In genomic region chr2:8447610-8448221, GRCh38 we compare ENCODE assay signal across 17 cellular contexts.
DNase-seq lines count a peak whose midpoint lies in the region; ATAC-seq and TF ChIP-seq lines count a peak whose summit lies in the region.
"Had no signal": no experiment of that assay in that cellular context is flagged by ENCODE, and none has a peak within 500 bp of the region (broad histone marks: within the 10 kb centered on the region; RNA-seq: fewer than 3 reads in every experiment).

No MANE protein-coding gene starts in this region.

- POLR2A ChIA-PET in BJ (lab: Charles Lee), result no interaction called here
- POLR2A ChIA-PET in IMR-90 (lab: Charles Lee; ENCODE audit: unreplicated experiment), result no interaction called here

- DNase-seq in BJ (ENCODE audit: low read depth) (peak; percentile 44), IMR-90 (peak; percentile 63), amniotic epithelial cell (ENCODE audit: low read depth) (peak; percentile 61), iris pigment epithelial cell (ENCODE audit: low read depth) (peak; percentile 1), NCI-H524 treated with DMSO at 0.1 percent for 48 hours (lab: John Stamatoyannopoulos, UW) (no peak)
- no peak for DNase-seq in activated effector memory CD4-positive, alpha-beta T cell treated with anti-CD3 and anti-CD28 coated beads, Interleukin-2, amount 50 U/mL, for 16 hours
- DNase-seq in activated T-cell treated with anti-CD3 and anti-CD28 coated beads, Interleukin-2, amount 50 U/mL, for 72 hours, result no peak
- DNase-seq: hippocampal formation, left ventricle myocardium superior, NCI-H1092 treated with DMSO at 0.1 percent for 48 hours, NCI-H524, nephron progenitor cell, SHP77 treated with DMSO at 0.1 percent for 48 hours had no signal

- H3K4me2 ChIP-seq in IMR-90 (ENCODE audit: low read depth, low read length), result no peak overlapping the region

- H3K27me3 Mint-ChIP-seq in activated T-cell treated with anti-CD3 and anti-CD28 coated beads, Interleukin-2, amount 50 U/mL, for 72 hours (ENCODE audit: low read depth), result peaks cover 7% of the 10 kb centered on the region
- H3K27me3 Mint-ChIP-seq: brain had no signal

- intact Hi-C loops in IMR-90 (cut with micrococcal nuclease), result no loop called here

- no peaks in the 10 kb centered on the region for H4K20me1 ChIP-seq in IMR-90 (ENCODE audit: insufficient read depth, low read length)

- no peak overlapping the region for H3K14ac ChIP-seq in IMR-90 (replicated peaks; ENCODE audit: low read depth, low read length)

- H3K79me1 ChIP-seq in IMR-90 (ENCODE audit: low read depth in 1 of 2, low read length in 2 of 2), result no peaks in the 10 kb centered on the region

- CTCF ChIA-PET in BJ (lab: Yijun Ruan, JAX), result no interaction called here
- CTCF ChIA-PET in IMR-90 (lab: Yijun Ruan, JAX), result interaction anchor here (0.7 to 0.9 kb wide), 2 partner anchors 98 to 376 kb away, joined by 3 to 4 read pairs; no protein-coding TSS in a partner anchor

- no peak for TF ChIP-seq RAD21 in IMR-90 (IDR thresholded peaks at IDR 0.05; ENCODE audit: low read length)

- no peak overlapping the region; the same call in 1 of the 2 replicates for H3K18ac ChIP-seq in IMR-90 (ENCODE audit: low read depth, low read length)

- H3K4me3 ChIP-seq in BJ (ENCODE audit: low read depth, low read length) (no peak overlapping the region), IMR-90 (ENCODE audit: insufficient read depth, low read depth, low read length) (no peak overlapping the region)
- H3K4me3 ChIP-seq: HAP-1 had no signal

- no peak overlapping the region for H4K5ac ChIP-seq in IMR-90 (ENCODE audit: low read depth, low read length)

- H3K4ac ChIP-seq in IMR-90 (ENCODE audit: low read depth, low read length), result no peak overlapping the region

- no peak overlapping the region for H2BK15ac ChIP-seq in IMR-90 (ENCODE audit: low read depth, low read length)

- no peak overlapping the region for H3K23ac ChIP-seq in IMR-90 (ENCODE audit: low read depth, low read length)

- H3K27me3 ChIP-seq in BJ (ENCODE audit: control insufficient read depth, insufficient read depth, low read length) (no peaks in the 10 kb centered on the region), IMR-90 (ENCODE audit: control insufficient read depth, insufficient read depth, low read length) (no peaks in the 10 kb centered on the region)

- no peak overlapping the region for H3K56ac ChIP-seq in IMR-90 (ENCODE audit: extremely low read depth, insufficient read depth, low read length)

- no peak for TF ChIP-seq POLR2A in IMR-90 (IDR thresholded peaks at IDR 0.05; ENCODE audit: low read depth, low read length)

- BruUV-seq in IMR-90 (replicated peaks; lab: Mats Ljungman, UMichigan), result no TSS peak

- peaks cover 5% of the 10 kb centered on the region for H3K4me1 Mint-ChIP-seq in activated T-cell treated with anti-CD3 and anti-CD28 coated beads, Interleukin-2, amount 50 U/mL, for 72 hours (ENCODE audit: low read depth)
- H3K4me1 Mint-ChIP-seq: stimulated activated naive CD8-positive, alpha-beta T cell treated with anti-CD3 and anti-CD28 coated beads, Interleukin-15, amount 100 ng/mL, for 72 hours had no signal

- peaks cover 0 to 3% of the 10 kb centered on the region in 2 donors for H3K36me3 Mint-ChIP-seq in activated T-cell treated with anti-CD3 and anti-CD28 coated beads, Interleukin-2, amount 50 U/mL, for 72 hours (ENCODE audit: insufficient read depth in 2 of 2)
- H3K36me3 Mint-ChIP-seq: brain had no signal

- H3K9me1 ChIP-seq in IMR-90 (ENCODE audit: insufficient read depth, low read length), result no peaks in the 10 kb centered on the region

- 0% methylated on average over 1 of the region's 3 CpGs; no CpG with 5 or more reads in 1 of the 2 experiments for WGBS in IMR-90 (ENCODE audit: extremely low coverage in 2 of 2, insufficient read length in 1 of 2), 2 experiments

- no peak overlapping the region for H3K27ac ChIP-seq in IMR-90 (ENCODE audit: insufficient read depth, low read length)

- peaks cover 0 to 2% of the 10 kb centered on the region in 2 donors for H3K9me3 Mint-ChIP-seq in activated T-cell treated with anti-CD3 and anti-CD28 coated beads, Interleukin-2, amount 50 U/mL, for 72 hours

- no peak overlapping the region for H2AK9ac ChIP-seq in IMR-90 (replicated peaks; ENCODE audit: low read depth, low read length, poor library complexity)

- H4K91ac ChIP-seq in IMR-90 (ENCODE audit: insufficient read depth, low read depth, low read length), result no peak overlapping the region

- H3K36me3 ChIP-seq in BJ (ENCODE audit: control insufficient read depth, insufficient read depth, low read length) (no peaks in the 10 kb centered on the region), IMR-90 (ENCODE audit: control insufficient read depth, insufficient read depth, low read length) (no peaks in the 10 kb centered on the region)
- H3K36me3 ChIP-seq: HAP-1 had no signal

- H2BK5ac ChIP-seq in IMR-90 (ENCODE audit: low read depth, low read length, poor library complexity, severe bottlenecking), result peak overlapping the region; percentile 35

- H2AK5ac ChIP-seq in IMR-90 (ENCODE audit: low read depth, low read length), result no peak overlapping the region

- H3K4me1 ChIP-seq in IMR-90 (ENCODE audit: control insufficient read depth, insufficient read depth, low read length), result peaks cover 4% of the 10 kb centered on the region
- H3K4me1 ChIP-seq: HAP-1 had no signal

- ATAC-seq in IMR-90 (ENCODE audit: low read depth), result peak; percentile 83
- no peak for ATAC-seq in HG02973 (IDR thresholded peaks at IDR 0.05; ENCODE audit: unreplicated experiment)
- no peak for ATAC-seq in activated T-cell treated with anti-CD3 and anti-CD28 coated beads, Interleukin-2, amount 50 U/mL, for 72 hours (replicated peaks in 1 of 2)
- ATAC-seq: left ventricle myocardium superior; stimulated activated naive CD8-positive, alpha-beta T cell treated with anti-CD3 and anti-CD28 coated beads, Interleukin-15, amount 100 ng/mL, for 72 hours had no signal

- no peak overlapping the region for H3K9ac ChIP-seq in IMR-90 (ENCODE audit: low read depth, low read length)

- no peak overlapping the region for H3K4me3 Mint-ChIP-seq in activated T-cell treated with anti-CD3 and anti-CD28 coated beads, Interleukin-2, amount 50 U/mL, for 72 hours
- H3K4me3 Mint-ChIP-seq: brain; nephron progenitor cell; stimulated activated naive CD8-positive, alpha-beta T cell treated with anti-CD3 and anti-CD28 coated beads, Interleukin-15, amount 100 ng/mL, for 72 hours had no signal

- in situ Hi-C loops in IMR-90 (cut with MboI; ENCODE audit: low sequenced_read_pairs), result no loop called here

- TF ChIP-seq CTCF in BJ (IDR thresholded peaks at IDR 0.05; ENCODE audit: insufficient read depth, low read depth, low read length), result no peak
- no peak for TF ChIP-seq CTCF in IMR-90 (conservative IDR thresholded peaks at IDR 0.05; ENCODE audit: low read depth, low read length)

- H4K8ac ChIP-seq in IMR-90 (ENCODE audit: low read depth in 2 of 2, low read length in 2 of 2), result no peak overlapping the region

- no peaks in the 10 kb centered on the region for H3K9me3 ChIP-seq in IMR-90 (ENCODE audit: control insufficient read depth, insufficient read depth, low read length)
- H3K9me3 ChIP-seq: HAP-1 had no signal

- no peak overlapping the region for H3K27ac Mint-ChIP-seq in activated T-cell treated with anti-CD3 and anti-CD28 coated beads, Interleukin-2, amount 50 U/mL, for 72 hours
- H3K27ac Mint-ChIP-seq: nephron progenitor cell; stimulated activated naive CD8-positive, alpha-beta T cell treated with anti-CD3 and anti-CD28 coated beads, Interleukin-15, amount 100 ng/mL, for 72 hours had no signal

- dilution Hi-C loops in IMR-90 (cut with HindIII; ENCODE audit: low sequenced_read_pairs, unreplicated experiment), result no loop called here

- no peak overlapping the region for H2AFZ ChIP-seq in IMR-90 (replicated peaks; ENCODE audit: low read length, poor library complexity)

- H2BK20ac ChIP-seq in IMR-90 (ENCODE audit: low read depth, low read length), result no peak overlapping the region

- no peak overlapping the region for H2BK120ac ChIP-seq in IMR-90 (ENCODE audit: low read depth, low read length)

TF ChIP-seq in IMR-90, 13 proteins besides CTCF, POLR2A, EP300 and RAD21:
- TF ChIP-seq CEBPB (IDR thresholded peaks at IDR 0.05; ENCODE audit: low read depth, low read length) (no peak), BHLHE40 (IDR thresholded peaks at IDR 0.05; ENCODE audit: low read depth, low read length) (0 out of 2 replicates have a peak, but pooled peaks have one; percentile 5), MAFK (IDR thresholded peaks at IDR 0.05; ENCODE audit: low read depth, low read length) (no peak), SMC3 (IDR thresholded peaks at IDR 0.05; ENCODE audit: low read depth, low read length) (no peak), RCOR1 (IDR thresholded peaks at IDR 0.05; ENCODE audit: insufficient replicate concordance, low read length) (no peak), CHD1 (IDR thresholded peaks at IDR 0.05; ENCODE audit: low read depth, low read length) (no peak), FOS (IDR thresholded peaks at IDR 0.05; ENCODE audit: low read depth, low read length) (peak; percentile 35; the same call in 1 of the 2 replicates), NFE2L2 (IDR thresholded peaks at IDR 0.05; ENCODE audit: low read depth, low read length) (no peak), RFX5 (IDR thresholded peaks at IDR 0.05; ENCODE audit: low read depth, low read length) (no peak), MXI1 (IDR thresholded peaks at IDR 0.05; ENCODE audit: borderline replicate concordance, low read depth, low read length) (no peak), MAZ (IDR thresholded peaks at IDR 0.05; ENCODE audit: borderline replicate concordance, low read depth, low read length) (no peak)
- TF ChIP-seq, protein P1, sequence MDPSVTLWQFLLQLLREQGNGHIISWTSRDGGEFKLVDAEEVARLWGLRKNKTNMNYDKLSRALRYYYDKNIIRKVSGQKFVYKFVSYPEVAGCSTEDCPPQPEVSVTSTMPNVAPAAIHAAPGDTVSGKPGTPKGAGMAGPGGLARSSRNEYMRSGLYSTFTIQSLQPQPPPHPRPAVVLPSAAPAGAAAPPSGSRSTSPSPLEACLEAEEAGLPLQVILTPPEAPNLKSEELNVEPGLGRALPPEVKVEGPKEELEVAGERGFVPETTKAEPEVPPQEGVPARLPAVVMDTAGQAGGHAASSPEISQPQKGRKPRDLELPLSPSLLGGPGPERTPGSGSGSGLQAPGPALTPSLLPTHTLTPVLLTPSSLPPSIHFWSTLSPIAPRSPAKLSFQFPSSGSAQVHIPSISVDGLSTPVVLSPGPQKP (IDR thresholded peaks at IDR 0.05; ENCODE audit: borderline replicate concordance, low read depth, low read length), result no peak
- TF ChIP-seq, protein P2, sequence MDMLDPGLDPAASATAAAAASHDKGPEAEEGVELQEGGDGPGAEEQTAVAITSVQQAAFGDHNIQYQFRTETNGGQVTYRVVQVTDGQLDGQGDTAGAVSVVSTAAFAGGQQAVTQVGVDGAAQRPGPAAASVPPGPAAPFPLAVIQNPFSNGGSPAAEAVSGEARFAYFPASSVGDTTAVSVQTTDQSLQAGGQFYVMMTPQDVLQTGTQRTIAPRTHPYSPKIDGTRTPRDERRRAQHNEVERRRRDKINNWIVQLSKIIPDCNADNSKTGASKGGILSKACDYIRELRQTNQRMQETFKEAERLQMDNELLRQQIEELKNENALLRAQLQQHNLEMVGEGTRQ (IDR thresholded peaks at IDR 0.05; ENCODE audit: low read depth, low read length), result no peak

Comparison
In these comparisons a context has a peak if more than half of its experiments do, and no peak if none do; other contexts are left out.
1. DNase-seq: peak in BJ (single experiment), IMR-90 (single experiment), amniotic epithelial cell (single experiment) and iris pigment epithelial cell (single experiment); none in activated effector memory CD4-positive, alpha-beta T cell treated with anti-CD3 and anti-CD28 coated beads, Interleukin-2, amount 50 U/mL, for 16 hours (single experiment), activated T-cell treated with anti-CD3 and anti-CD28 coated beads, Interleukin-2, amount 50 U/mL, for 72 hours (0 of 2) and NCI-H524 treated with DMSO at 0.1 percent for 48 hours (single experiment).